Comparison of ENCODE assay signal across 8 cellular contexts in the genomic region with DNA sequence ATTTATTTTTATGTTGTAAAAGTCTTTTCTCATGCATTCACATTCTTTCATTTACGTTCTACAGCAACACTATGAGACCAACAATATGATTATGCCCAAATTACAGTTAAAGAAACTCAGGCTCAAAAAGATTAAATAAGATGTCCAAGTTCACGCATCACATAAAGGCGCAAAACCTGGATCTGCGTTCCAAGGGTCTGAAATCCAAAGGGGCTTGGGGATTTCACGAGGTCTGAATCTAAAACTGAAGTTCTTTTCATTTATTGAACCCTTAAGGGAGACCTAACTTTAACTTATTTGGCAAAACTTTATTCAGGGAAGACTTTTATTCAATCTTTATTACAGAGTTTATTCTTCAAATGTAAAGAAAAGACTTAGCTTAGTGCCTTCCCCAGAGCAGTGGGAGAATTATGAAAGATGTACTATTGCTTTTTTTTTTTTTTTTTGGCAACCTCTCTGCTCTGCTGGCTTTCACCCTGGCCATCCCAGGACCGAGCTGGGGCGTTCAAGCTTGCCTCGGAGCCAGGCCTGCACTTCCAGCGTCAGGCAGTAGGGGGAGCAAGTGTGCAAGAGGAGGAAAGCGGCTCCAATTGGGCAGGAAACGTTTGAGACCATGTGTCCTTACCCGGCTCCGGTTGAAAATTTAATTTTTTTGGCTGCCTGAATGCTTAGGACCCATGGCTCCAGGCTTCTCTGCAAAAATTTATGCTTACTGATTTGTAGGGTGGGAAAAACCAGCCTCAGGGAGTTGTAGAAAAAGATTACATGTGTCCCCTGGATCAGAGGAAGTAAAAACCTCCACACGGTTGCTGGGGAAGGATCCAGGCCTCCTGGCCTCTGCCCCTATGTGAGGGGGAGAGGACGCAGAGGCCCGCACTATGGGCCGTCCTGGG.
A peak's percentile ranks its signal among the peaks of the same experiment; 100 is the strongest.
DNase-seq lines count a peak whose midpoint lies in the region; ATAC-seq and TF ChIP-seq lines count a peak whose summit lies in the region.

No MANE protein-coding gene starts in this region.

- no peaks in the 10 kb centered on the region for H3K79me2 ChIP-seq in KMS-11 (ENCODE audit: insufficient read depth, low read depth)

- BruUV-seq in Panc1 (replicated peaks; lab: Mats Ljungman, UMichigan): no TSS peak

- H3K9me3 ChIP-seq in Panc1 (ENCODE audit: control insufficient read depth, insufficient read depth, low read depth, low read length) (no peaks in the 10 kb centered on the region), esophagus squamous epithelium (no peaks in the 10 kb centered on the region)

- H3K9me3 Mint-ChIP-seq in activated T-cell treated with anti-CD3 and anti-CD28 coated beads, Interleukin-2, amount 50 U/mL, for 72 hours: peaks cover 0 to 3% of the 10 kb centered on the region in 2 donors
- H3K9me3 Mint-ChIP-seq in naive thymus-derived CD8-positive, alpha-beta T cell: no peaks in the 10 kb centered on the region
- H3K9me3 Mint-ChIP-seq in stimulated activated effector memory CD8-positive, alpha-beta T cell treated with anti-CD3 and anti-CD28 coated beads, Interleukin-12 subunit alpha, Interleukin-12 subunit beta, amount 100 ng/mL, for 72 hours: no peaks in the 10 kb centered on the region

- H3K4me1 ChIP-seq in KMS-11 (ENCODE audit: low read depth, poor library complexity, severe bottlenecking): peaks cover 21% of the 10 kb centered on the region
- peaks cover 4% of the 10 kb centered on the region for H3K4me1 ChIP-seq in Panc1 (ENCODE audit: control insufficient read depth, insufficient read depth, low read length)
- H3K4me1 ChIP-seq in esophagus squamous epithelium: peaks cover 10 to 57% (median 33%) of the 10 kb centered on the region in 3 donors

- H3K4me3 ChIP-seq in KMS-11 (IDR thresholded peaks at IDR 0.05; ENCODE audit: insufficient read depth, low read depth, low read length) (peak overlapping the region; percentile 56), Panc1 (ENCODE audit: low read depth in 2 of 2, low read length in 2 of 2) (peak overlapping the region in 1 of 2 experiments; percentile 35; a peak in 2 of 4 replicates), esophagus squamous epithelium (peak overlapping the region in 3 of 4 donors; percentile 19 to 60 (median 32))

- no peak for TF ChIP-seq POLR2A in esophagus squamous epithelium (IDR thresholded peaks at IDR 0.05)

- H3K36me3 Mint-ChIP-seq in activated T-cell treated with anti-CD3 and anti-CD28 coated beads, Interleukin-2, amount 50 U/mL, for 72 hours (ENCODE audit: insufficient read depth in 2 of 2): peaks cover 0 to 2% of the 10 kb centered on the region in 2 donors
- no peaks in the 10 kb centered on the region for H3K36me3 Mint-ChIP-seq in naive thymus-derived CD8-positive, alpha-beta T cell
- H3K36me3 Mint-ChIP-seq in stimulated activated effector memory CD8-positive, alpha-beta T cell treated with anti-CD3 and anti-CD28 coated beads, Interleukin-12 subunit alpha, Interleukin-12 subunit beta, amount 100 ng/mL, for 72 hours: no peaks in the 10 kb centered on the region

- H3K27me3 Mint-ChIP-seq in activated T-cell treated with anti-CD3 and anti-CD28 coated beads, Interleukin-2, amount 50 U/mL, for 72 hours (ENCODE audit: low read depth): peaks cover 17% of the 10 kb centered on the region
- H3K27me3 Mint-ChIP-seq in naive thymus-derived CD8-positive, alpha-beta T cell: no peaks in the 10 kb centered on the region

- in situ Hi-C loops in Panc1 (cut with HindIII; ENCODE audit: low pct_unique_long_range_greater_than_20kb, low sequenced_read_pairs): no loop called here

- WGBS in esophagus squamous epithelium, 2 donors: 19 to 32% methylated on average over 8 to 15 of the region's 17 CpGs

- H3K27ac Mint-ChIP-seq in activated T-cell treated with anti-CD3 and anti-CD28 coated beads, Interleukin-2, amount 50 U/mL, for 72 hours: peak overlapping the region; percentile 85
- peak overlapping the region; percentile 82 to 98 (median 94) for H3K27ac Mint-ChIP-seq in naive thymus-derived CD8-positive, alpha-beta T cell
- peak overlapping the region; percentile 81 for H3K27ac Mint-ChIP-seq in stimulated activated effector memory CD8-positive, alpha-beta T cell treated with anti-CD3 and anti-CD28 coated beads, Interleukin-12 subunit alpha, Interleukin-12 subunit beta, amount 100 ng/mL, for 72 hours

- peak overlapping the region; percentile 73 for H3K4me2 ChIP-seq in KMS-11

- H3K36me3 ChIP-seq in KMS-11 (ENCODE audit: insufficient read depth) (no peaks in the 10 kb centered on the region), Panc1 (ENCODE audit: control insufficient read depth, insufficient read depth, low read length) (no peaks in the 10 kb centered on the region), esophagus squamous epithelium (no peaks in the 10 kb centered on the region)

- POLR2A ChIA-PET in Panc1 (lab: Charles Lee): interaction anchor here (0.6 kb wide), 2 partner anchors 62 to 130 kb away, joined by 3 to 7 read pairs; no protein-coding TSS in a partner anchor
- POLR2A ChIA-PET in naive thymus-derived CD8-positive, alpha-beta T cell (lab: Charles Lee): interaction anchor here (0.5 to 4.7 kb wide), 13 partner anchors 9 to 356 kb away, joined by 3 to 49 read pairs (median 5); no protein-coding TSS in a partner anchor

- CTCF ChIA-PET in Panc1 (lab: Charles Lee): interaction anchor here (0.6 to 1.2 kb wide), 9 partner anchors 8 to 399 kb away, joined by 3 to 14 read pairs (median 5); no protein-coding TSS in a partner anchor

- DNase-seq in COLO829 (ENCODE audit: low spot score) (peak; percentile 77), Panc1 (ENCODE audit: low read depth, low spot score) (peak; percentile 77), esophagus squamous epithelium (lab: John Stamatoyannopoulos, UW) (peak; percentile 24)
- DNase-seq in activated T-cell treated with anti-CD3 and anti-CD28 coated beads, Interleukin-2, amount 50 U/mL, for 72 hours: peak; percentile 90 to 96
- peak; percentile 72 to 95 (median 86) for DNase-seq in naive thymus-derived CD8-positive, alpha-beta T cell
- peak; percentile 95 to 99 for DNase-seq in stimulated activated effector memory CD8-positive, alpha-beta T cell treated with anti-CD3 and anti-CD28 coated beads, Interleukin-12 subunit alpha, Interleukin-12 subunit beta, amount 100 ng/mL, for 72 hours (ENCODE audit: low spot score in 2 of 2)

- H2AFZ ChIP-seq in KMS-11 (ENCODE audit: low read depth): peak overlapping the region; percentile 77

- no peaks in the 10 kb centered on the region for H4K20me1 ChIP-seq in KMS-11 (ENCODE audit: insufficient read depth)

- peak overlapping the region; percentile 48; the same call in 1 of the 2 replicates for H3K9ac ChIP-seq in KMS-11

- H3K4me1 Mint-ChIP-seq in activated T-cell treated with anti-CD3 and anti-CD28 coated beads, Interleukin-2, amount 50 U/mL, for 72 hours (ENCODE audit: low read depth): peaks cover 72% of the 10 kb centered on the region
- peaks cover 29 to 67% (median 54%) of the 10 kb centered on the region in 4 donors for H3K4me1 Mint-ChIP-seq in naive thymus-derived CD8-positive, alpha-beta T cell
- peaks cover 29% of the 10 kb centered on the region for H3K4me1 Mint-ChIP-seq in stimulated activated effector memory CD8-positive, alpha-beta T cell treated with anti-CD3 and anti-CD28 coated beads, Interleukin-12 subunit alpha, Interleukin-12 subunit beta, amount 100 ng/mL, for 72 hours

- peak overlapping the region; percentile 82 to 93 for H3K4me3 Mint-ChIP-seq in activated T-cell treated with anti-CD3 and anti-CD28 coated beads, Interleukin-2, amount 50 U/mL, for 72 hours
- peak overlapping the region; percentile 72 to 92 (median 86) for H3K4me3 Mint-ChIP-seq in naive thymus-derived CD8-positive, alpha-beta T cell
- H3K4me3 Mint-ChIP-seq in stimulated activated effector memory CD8-positive, alpha-beta T cell treated with anti-CD3 and anti-CD28 coated beads, Interleukin-12 subunit alpha, Interleukin-12 subunit beta, amount 100 ng/mL, for 72 hours: peak overlapping the region; percentile 63

- intact Hi-C loops in Panc1 (cut with micrococcal nuclease; ENCODE audit: unreplicated experiment): loop anchor here (5.0 kb wide), 1 partner anchor 358 kb away; no protein-coding TSS in a partner anchor
- intact Hi-C loops in esophagus squamous epithelium (cut with DNase I): loop anchor here (5.0 to 10.0 kb wide), 3 partner anchors 65 to 353 kb away; no protein-coding TSS in a partner anchor

- H3K27ac ChIP-seq in KMS-11 (peak overlapping the region; percentile 80), Panc1 (ENCODE audit: low read length) (peak overlapping the region; percentile 73), esophagus squamous epithelium (peak overlapping the region; percentile 76 to 96 (median 90))

- H3K27me3 ChIP-seq in KMS-11 (ENCODE audit: insufficient read depth, low read depth) (no peaks in the 10 kb centered on the region), Panc1 (ENCODE audit: control insufficient read depth, insufficient read depth, low read length) (no peaks in the 10 kb centered on the region), esophagus squamous epithelium (no peaks in the 10 kb centered on the region)

- peak; percentile 88 for TF ChIP-seq CTCF in KMS-11 (conservative IDR thresholded peaks at IDR 0.05; ENCODE audit: low read depth, low read length)
- TF ChIP-seq CTCF in Panc1 (IDR thresholded peaks at IDR 0.05): peak; percentile 93
- peak; percentile 94 to 99 (median 98) for TF ChIP-seq CTCF in esophagus squamous epithelium (IDR thresholded peaks at IDR 0.05)

- ATAC-seq in GM21528 (IDR thresholded peaks at IDR 0.05; ENCODE audit: low FRiP score, unreplicated experiment) (peak; percentile 58), Panc1 (peak; percentile 85)
- peak; percentile 66 to 69 for ATAC-seq in activated T-cell treated with anti-CD3 and anti-CD28 coated beads, Interleukin-2, amount 50 U/mL, for 72 hours (replicated peaks in 1 of 2)
- peak; percentile 69 to 76 for ATAC-seq in naive thymus-derived CD8-positive, alpha-beta T cell
- ATAC-seq in stimulated activated effector memory CD8-positive, alpha-beta T cell treated with anti-CD3 and anti-CD28 coated beads, Interleukin-12 subunit alpha, Interleukin-12 subunit beta, amount 100 ng/mL, for 72 hours: peak; percentile 80

Comparison
In these comparisons a context has a peak if more than half of its experiments do, and no peak if none do; other contexts are left out.
1. DNase-seq: peak in every context shown above with its lines; median percentile 97 in stimulated activated effector memory CD8-positive, alpha-beta T cell treated with anti-CD3 and anti-CD28 coated beads, Interleukin-12 subunit alpha, Interleukin-12 subunit beta, amount 100 ng/mL, for 72 hours; 93 in activated T-cell treated with anti-CD3 and anti-CD28 coated beads, Interleukin-2, amount 50 U/mL, for 72 hours; 86 in naive thymus-derived CD8-positive, alpha-beta T cell; 77 in COLO829; 77 in Panc1; 24 in esophagus squamous epithelium.